Comparison of ENCODE assay signal across 9 cellular contexts in the genomic region with DNA sequence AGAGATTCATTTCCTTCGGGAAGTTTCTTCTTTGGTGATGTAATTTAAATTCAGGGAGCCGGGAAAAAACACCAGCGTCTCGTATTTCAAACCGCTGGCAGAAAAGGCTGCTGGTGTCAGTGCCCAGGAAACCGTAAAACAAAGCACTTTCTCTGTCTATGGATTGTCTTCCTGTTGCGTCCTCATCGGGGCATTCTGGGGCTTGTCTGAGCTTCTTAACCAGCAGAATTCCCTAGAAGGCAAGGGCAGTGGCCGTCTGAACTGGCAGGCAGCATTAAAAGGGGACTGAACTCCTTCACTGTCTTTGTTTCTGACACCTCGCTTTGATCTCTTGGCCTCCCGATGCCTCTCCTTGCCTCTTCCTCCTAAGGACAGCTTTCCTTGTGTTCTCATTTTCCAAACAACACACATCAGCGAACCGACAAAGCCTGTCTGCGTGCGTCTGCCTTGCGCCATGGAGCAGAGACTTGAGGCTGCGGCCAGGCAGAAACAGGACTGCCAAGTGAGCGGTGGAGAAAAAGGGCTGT.
DNase-seq lines count a peak whose midpoint lies in the region; ATAC-seq and TF ChIP-seq lines count a peak whose summit lies in the region.
"Had no signal": no experiment of that assay in that cellular context is flagged by ENCODE, and none has a peak within 500 bp of the region (broad histone marks: within the 10 kb centered on the region; RNA-seq: fewer than 3 reads in every experiment).

No MANE protein-coding gene starts in this region.

- no peaks in the 10 kb centered on the region for H3K36me3 ChIP-seq in PC-3 (ENCODE audit: low read depth, low read length)

- H3K4me2 ChIP-seq in PC-3 (ENCODE audit: low read length) = peak overlapping the region; percentile 33

- POLR2A ChIA-PET in PC-3 (lab: Charles Lee; ENCODE audit: unreplicated experiment) = interaction anchor here (0.6 kb wide), 1 partner anchor 37 kb away, joined by 4 read pairs; no protein-coding TSS in a partner anchor

- no TSS peak for BruUV-seq in PC-3 (replicated peaks; lab: Mats Ljungman, UMichigan)

- intact Hi-C loops in PC-3 (cut with micrococcal nuclease) = no loop called here

- no peaks in the 10 kb centered on the region for H3K9me2 ChIP-seq in PC-3 (replicated peaks; ENCODE audit: low read length)

- H3K79me2 ChIP-seq in PC-3 (ENCODE audit: low read length) = no peaks in the 10 kb centered on the region

- H2AFZ ChIP-seq in PC-3 (ENCODE audit: low read length) = peak overlapping the region; percentile 51

- H3K27ac ChIP-seq in PC-3 (ENCODE audit: low read length) = no peak overlapping the region

- CTCF ChIA-PET in PC-3 (lab: Charles Lee) = no interaction called here

- no peaks in the 10 kb centered on the region for H3F3A ChIP-seq in PC-3 (ENCODE audit: low read length, unreplicated experiment)

- 0 out of 2 replicates have a peak overlapping the region, but pooled peaks have one; percentile 8 for H3K9ac ChIP-seq in PC-3 (ENCODE audit: low read length)

- ATAC-seq in PC-3 (peak; percentile 55; the same call in 1 of the 2 replicates), HG02610 (IDR thresholded peaks at IDR 0.05; ENCODE audit: unreplicated experiment) (no peak), GM21390 (IDR thresholded peaks at IDR 0.05; ENCODE audit: unreplicated experiment) (no peak)
- ATAC-seq: esophagus mucosa had no signal

- TF ChIP-seq CTCF in PC-3 (conservative IDR thresholded peaks at IDR 0.05; ENCODE audit: low read depth, low read length) = no peak
- TF ChIP-seq CTCF in fibroblast of the aortic adventitia (IDR thresholded peaks at IDR 0.05; ENCODE audit: insufficient read depth, low read length) = no peak

- H3K27me3 ChIP-seq in PC-3 (ENCODE audit: low read length) = 0 out of 2 replicates have a peak, but pooled peaks cover 4% of the 10 kb centered on the region

- peaks cover 10% of the 10 kb centered on the region; the same call in 1 of the 2 replicates for H3K4me1 ChIP-seq in PC-3 (ENCODE audit: insufficient read depth, low read length)

- no peak overlapping the region for H3K4me3 ChIP-seq in PC-3 (ENCODE audit: low read length)
- peak overlapping the region; percentile 3 for H3K4me3 ChIP-seq in fibroblast of the aortic adventitia (ENCODE audit: low read depth, low read length)

- H3K9me3 ChIP-seq in PC-3 (ENCODE audit: low read length) = no peaks in the 10 kb centered on the region

- DNase-seq in H4 (ENCODE audit: low spot score) (peak; percentile 47), PC-3 (peak; percentile 45), fibroblast of the aortic adventitia (ENCODE audit: low read depth) (peak; percentile 70), renal cortical epithelial cell (ENCODE audit: low read depth) (peak; percentile 77), NCI-H82 (lab: John Stamatoyannopoulos, UW) (no peak), GF-D8 (lab: John Stamatoyannopoulos, UW) (no peak)

- H4K20me1 ChIP-seq in PC-3 (ENCODE audit: low read length) = no peaks in the 10 kb centered on the region

Comparison
In these comparisons a context has a peak if more than half of its experiments do, and no peak if none do; other contexts are left out.
1. DNase-seq: peak in H4 (single experiment), PC-3 (single experiment), fibroblast of the aortic adventitia (single experiment) and renal cortical epithelial cell (single experiment); none in NCI-H82 (single experiment) and GF-D8 (single experiment).